In the genomic region with DNA sequence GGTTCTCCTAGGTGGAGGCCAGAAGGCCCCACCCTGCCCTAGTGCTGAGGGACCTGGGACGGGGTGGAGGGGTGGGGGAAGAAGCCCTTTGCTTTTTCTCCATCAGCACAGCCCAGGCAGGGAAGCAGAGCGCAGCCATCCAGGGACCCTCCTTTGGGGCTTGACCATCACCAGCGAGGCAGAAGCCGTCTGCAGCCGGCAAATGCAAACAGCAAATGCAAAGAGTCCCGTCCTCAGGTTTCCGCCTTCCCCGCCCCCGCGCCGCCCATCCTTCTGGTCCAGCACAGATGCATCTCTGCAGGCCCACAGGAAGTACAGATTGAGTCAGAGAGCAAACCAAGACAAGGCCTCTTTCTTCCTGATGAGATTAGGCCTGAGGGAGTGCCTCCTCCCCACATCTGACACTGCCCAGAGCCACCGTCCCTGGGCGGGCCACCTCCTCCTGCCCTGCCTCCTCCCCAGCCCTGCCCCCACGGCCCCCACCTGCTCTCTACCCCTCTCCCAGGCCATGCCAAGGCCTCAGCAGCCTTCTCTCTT, we compare ENCODE assay signal across 1 cellular context.
TF ChIP-seq lines count a peak whose summit lies in the region.

No MANE protein-coding gene starts in this region.

TF ChIP-seq in HepG2, 621 proteins besides CTCF, POLR2A, EP300 and RAD21 (continued from another document and continues in another):
- TF ChIP-seq, protein P1, sequence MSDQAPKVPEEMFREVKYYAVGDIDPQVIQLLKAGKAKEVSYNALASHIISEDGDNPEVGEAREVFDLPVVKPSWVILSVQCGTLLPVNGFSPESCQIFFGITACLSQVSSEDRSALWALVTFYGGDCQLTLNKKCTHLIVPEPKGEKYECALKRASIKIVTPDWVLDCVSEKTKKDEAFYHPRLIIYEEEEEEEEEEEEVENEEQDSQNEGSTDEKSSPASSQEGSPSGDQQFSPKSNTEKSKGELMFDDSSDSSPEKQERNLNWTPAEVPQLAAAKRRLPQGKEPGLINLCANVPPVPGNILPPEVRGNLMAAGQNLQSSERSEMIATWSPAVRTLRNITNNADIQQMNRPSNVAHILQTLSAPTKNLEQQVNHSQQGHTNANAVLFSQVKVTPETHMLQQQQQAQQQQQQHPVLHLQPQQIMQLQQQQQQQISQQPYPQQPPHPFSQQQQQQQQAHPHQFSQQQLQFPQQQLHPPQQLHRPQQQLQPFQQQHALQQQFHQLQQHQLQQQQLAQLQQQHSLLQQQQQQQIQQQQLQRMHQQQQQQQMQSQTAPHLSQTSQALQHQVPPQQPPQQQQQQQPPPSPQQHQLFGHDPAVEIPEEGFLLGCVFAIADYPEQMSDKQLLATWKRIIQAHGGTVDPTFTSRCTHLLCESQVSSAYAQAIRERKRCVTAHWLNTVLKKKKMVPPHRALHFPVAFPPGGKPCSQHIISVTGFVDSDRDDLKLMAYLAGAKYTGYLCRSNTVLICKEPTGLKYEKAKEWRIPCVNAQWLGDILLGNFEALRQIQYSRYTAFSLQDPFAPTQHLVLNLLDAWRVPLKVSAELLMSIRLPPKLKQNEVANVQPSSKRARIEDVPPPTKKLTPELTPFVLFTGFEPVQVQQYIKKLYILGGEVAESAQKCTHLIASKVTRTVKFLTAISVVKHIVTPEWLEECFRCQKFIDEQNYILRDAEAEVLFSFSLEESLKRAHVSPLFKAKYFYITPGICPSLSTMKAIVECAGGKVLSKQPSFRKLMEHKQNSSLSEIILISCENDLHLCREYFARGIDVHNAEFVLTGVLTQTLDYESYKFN (CRISPR knock-in tag; conservative IDR thresholded peaks at IDR 0.05), result peak; percentile 51; the same call in 1 of the 2 replicates
- TF ChIP-seq HHEX (CRISPR knock-in tag; IDR thresholded peaks at IDR 0.05) (no peak), ELF3 (CRISPR knock-in tag; IDR thresholded peaks at IDR 0.05) (peak; percentile 87), ZNF263 (CRISPR knock-in tag; IDR thresholded peaks at IDR 0.05) (peak; percentile 78; the same call in 1 of the 2 replicates), GATAD2A (CRISPR knock-in tag; IDR thresholded peaks at IDR 0.05) (peak; percentile 60), GFI1 (CRISPR knock-in tag; IDR thresholded peaks at IDR 0.05; ENCODE audit: borderline replicate concordance) (peak; percentile 89), FOSL2 (CRISPR knock-in tag; IDR thresholded peaks at IDR 0.05) (peak; percentile 59), GABPB1 (CRISPR knock-in tag; IDR thresholded peaks at IDR 0.05) (peak; percentile 61), ZBTB8A (CRISPR knock-in tag; IDR thresholded peaks at IDR 0.05; ENCODE audit: borderline replicate concordance, low read depth) (no peak), PRPF4 (IDR thresholded peaks at IDR 0.05; ENCODE audit: low read depth, low read length, poor library complexity, severe bottlenecking) (peak; percentile 84), HDAC1 (CRISPR knock-in tag; IDR thresholded peaks at IDR 0.05) (peak; percentile 66), CEBPG (CRISPR knock-in tag; IDR thresholded peaks at IDR 0.05) (peak; percentile 52), ZNF839 (CRISPR knock-in tag; IDR thresholded peaks at IDR 0.05; ENCODE audit: borderline replicate concordance) (no peak), HOXA9 (CRISPR knock-in tag; IDR thresholded peaks at IDR 0.05; ENCODE audit: borderline replicate concordance) (no peak), FOXA3 (CRISPR knock-in tag; IDR thresholded peaks at IDR 0.05) (0 out of 2 replicates have a peak, but pooled peaks have one; percentile 17), RCOR2 (CRISPR knock-in tag; IDR thresholded peaks at IDR 0.05) (peak; percentile 47; the same call in 1 of the 2 replicates), HNRNPLL (IDR thresholded peaks at IDR 0.05; ENCODE audit: low read depth, low read length, poor library complexity, severe bottlenecking) (peak; percentile 23), ZFY (CRISPR knock-in tag; IDR thresholded peaks at IDR 0.05) (peak; percentile 80), SOX13 (IDR thresholded peaks at IDR 0.05) (no peak), SOX13 (CRISPR knock-in tag; conservative IDR thresholded peaks at IDR 0.05 in 1 of 2, IDR thresholded peaks at IDR 0.05 in 1 of 2) (peak in 1 of 2 experiments; percentile 47; a peak in 1 of 4 replicates), YEATS4 (CRISPR knock-in tag; IDR thresholded peaks at IDR 0.05; ENCODE audit: borderline replicate concordance) (no peak), TRIM24 (CRISPR knock-in tag; IDR thresholded peaks at IDR 0.05) (no peak), ZFX (CRISPR knock-in tag; IDR thresholded peaks at IDR 0.05; ENCODE audit: low read depth) (peak; percentile 84), SOX5 (CRISPR knock-in tag; IDR thresholded peaks at IDR 0.05; ENCODE audit: borderline replicate concordance) (peak; percentile 27; the same call in 1 of the 2 replicates), TBX2 (CRISPR knock-in tag; IDR thresholded peaks at IDR 0.05; ENCODE audit: borderline replicate concordance) (peak; percentile 22; the same call in 1 of the 2 replicates), ELF1 (CRISPR knock-in tag; IDR thresholded peaks at IDR 0.05) (peak; percentile 40), KLF16 (CRISPR knock-in tag; IDR thresholded peaks at IDR 0.05) (peak in 1 of 2 experiments; percentile 34; a peak in 1 of 4 replicates), TEAD3 (CRISPR knock-in tag; optimal IDR thresholded peaks at IDR 0.05; ENCODE audit: borderline replicate concordance) (peak; percentile 12), RBM39 (IDR thresholded peaks at IDR 0.05; ENCODE audit: low read depth, low read length, poor library complexity, severe bottlenecking) (peak; percentile 35), NCOA2 (CRISPR knock-in tag; IDR thresholded peaks at IDR 0.05) (peak; percentile 39; the same call in 1 of the 2 replicates), PHF21A (CRISPR knock-in tag; IDR thresholded peaks at IDR 0.05) (peak; percentile 56; the same call in 1 of the 2 replicates), SAP130 (CRISPR knock-in tag; IDR thresholded peaks at IDR 0.05; ENCODE audit: low read depth) (peak; percentile 62; the same call in 1 of the 2 replicates)
- TF ChIP-seq, protein P2, sequence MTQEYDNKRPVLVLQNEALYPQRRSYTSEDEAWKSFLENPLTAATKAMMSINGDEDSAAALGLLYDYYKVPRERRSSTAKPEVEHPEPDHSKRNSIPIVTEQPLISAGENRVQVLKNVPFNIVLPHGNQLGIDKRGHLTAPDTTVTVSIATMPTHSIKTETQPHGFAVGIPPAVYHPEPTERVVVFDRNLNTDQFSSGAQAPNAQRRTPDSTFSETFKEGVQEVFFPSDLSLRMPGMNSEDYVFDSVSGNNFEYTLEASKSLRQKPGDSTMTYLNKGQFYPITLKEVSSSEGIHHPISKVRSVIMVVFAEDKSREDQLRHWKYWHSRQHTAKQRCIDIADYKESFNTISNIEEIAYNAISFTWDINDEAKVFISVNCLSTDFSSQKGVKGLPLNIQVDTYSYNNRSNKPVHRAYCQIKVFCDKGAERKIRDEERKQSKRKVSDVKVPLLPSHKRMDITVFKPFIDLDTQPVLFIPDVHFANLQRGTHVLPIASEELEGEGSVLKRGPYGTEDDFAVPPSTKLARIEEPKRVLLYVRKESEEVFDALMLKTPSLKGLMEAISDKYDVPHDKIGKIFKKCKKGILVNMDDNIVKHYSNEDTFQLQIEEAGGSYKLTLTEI (CRISPR knock-in tag; conservative IDR thresholded peaks at IDR 0.05), result no peak
- TF ChIP-seq, protein P3, sequence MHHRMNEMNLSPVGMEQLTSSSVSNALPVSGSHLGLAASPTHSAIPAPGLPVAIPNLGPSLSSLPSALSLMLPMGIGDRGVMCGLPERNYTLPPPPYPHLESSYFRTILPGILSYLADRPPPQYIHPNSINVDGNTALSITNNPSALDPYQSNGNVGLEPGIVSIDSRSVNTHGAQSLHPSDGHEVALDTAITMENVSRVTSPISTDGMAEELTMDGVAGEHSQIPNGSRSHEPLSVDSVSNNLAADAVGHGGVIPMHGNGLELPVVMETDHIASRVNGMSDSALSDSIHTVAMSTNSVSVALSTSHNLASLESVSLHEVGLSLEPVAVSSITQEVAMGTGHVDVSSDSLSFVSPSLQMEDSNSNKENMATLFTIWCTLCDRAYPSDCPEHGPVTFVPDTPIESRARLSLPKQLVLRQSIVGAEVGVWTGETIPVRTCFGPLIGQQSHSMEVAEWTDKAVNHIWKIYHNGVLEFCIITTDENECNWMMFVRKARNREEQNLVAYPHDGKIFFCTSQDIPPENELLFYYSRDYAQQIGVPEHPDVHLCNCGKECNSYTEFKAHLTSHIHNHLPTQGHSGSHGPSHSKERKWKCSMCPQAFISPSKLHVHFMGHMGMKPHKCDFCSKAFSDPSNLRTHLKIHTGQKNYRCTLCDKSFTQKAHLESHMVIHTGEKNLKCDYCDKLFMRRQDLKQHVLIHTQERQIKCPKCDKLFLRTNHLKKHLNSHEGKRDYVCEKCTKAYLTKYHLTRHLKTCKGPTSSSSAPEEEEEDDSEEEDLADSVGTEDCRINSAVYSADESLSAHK (CRISPR knock-in tag; IDR thresholded peaks at IDR 0.05; ENCODE audit: borderline replicate concordance), result no peak
- TF ChIP-seq, protein P4, sequence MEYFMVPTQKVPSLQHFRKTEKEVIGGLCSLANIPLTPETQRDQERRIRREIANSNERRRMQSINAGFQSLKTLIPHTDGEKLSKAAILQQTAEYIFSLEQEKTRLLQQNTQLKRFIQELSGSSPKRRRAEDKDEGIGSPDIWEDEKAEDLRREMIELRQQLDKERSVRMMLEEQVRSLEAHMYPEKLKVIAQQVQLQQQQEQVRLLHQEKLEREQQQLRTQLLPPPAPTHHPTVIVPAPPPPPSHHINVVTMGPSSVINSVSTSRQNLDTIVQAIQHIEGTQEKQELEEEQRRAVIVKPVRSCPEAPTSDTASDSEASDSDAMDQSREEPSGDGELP (IDR thresholded peaks at IDR 0.05; ENCODE audit: borderline replicate concordance, low read depth), result peak; percentile 11; the same call in 1 of the 2 replicates
- TF ChIP-seq, protein P5, sequence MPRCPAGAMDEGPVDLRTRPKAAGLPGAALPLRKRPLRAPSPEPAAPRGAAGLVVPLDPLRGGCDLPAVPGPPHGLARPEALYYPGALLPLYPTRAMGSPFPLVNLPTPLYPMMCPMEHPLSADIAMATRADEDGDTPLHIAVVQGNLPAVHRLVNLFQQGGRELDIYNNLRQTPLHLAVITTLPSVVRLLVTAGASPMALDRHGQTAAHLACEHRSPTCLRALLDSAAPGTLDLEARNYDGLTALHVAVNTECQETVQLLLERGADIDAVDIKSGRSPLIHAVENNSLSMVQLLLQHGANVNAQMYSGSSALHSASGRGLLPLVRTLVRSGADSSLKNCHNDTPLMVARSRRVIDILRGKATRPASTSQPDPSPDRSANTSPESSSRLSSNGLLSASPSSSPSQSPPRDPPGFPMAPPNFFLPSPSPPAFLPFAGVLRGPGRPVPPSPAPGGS (CRISPR knock-in tag; IDR thresholded peaks at IDR 0.05), result no peak
- TF ChIP-seq, protein P6, sequence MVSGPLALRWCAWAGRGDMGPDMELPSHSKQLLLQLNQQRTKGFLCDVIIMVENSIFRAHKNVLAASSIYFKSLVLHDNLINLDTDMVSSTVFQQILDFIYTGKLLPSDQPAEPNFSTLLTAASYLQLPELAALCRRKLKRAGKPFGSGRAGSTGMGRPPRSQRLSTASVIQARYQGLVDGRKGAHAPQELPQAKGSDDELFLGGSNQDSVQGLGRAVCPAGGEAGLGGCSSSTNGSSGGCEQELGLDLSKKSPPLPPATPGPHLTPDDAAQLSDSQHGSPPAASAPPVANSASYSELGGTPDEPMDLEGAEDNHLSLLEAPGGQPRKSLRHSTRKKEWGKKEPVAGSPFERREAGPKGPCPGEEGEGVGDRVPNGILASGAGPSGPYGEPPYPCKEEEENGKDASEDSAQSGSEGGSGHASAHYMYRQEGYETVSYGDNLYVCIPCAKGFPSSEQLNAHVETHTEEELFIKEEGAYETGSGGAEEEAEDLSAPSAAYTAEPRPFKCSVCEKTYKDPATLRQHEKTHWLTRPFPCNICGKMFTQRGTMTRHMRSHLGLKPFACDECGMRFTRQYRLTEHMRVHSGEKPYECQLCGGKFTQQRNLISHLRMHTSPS (CRISPR knock-in tag; IDR thresholded peaks at IDR 0.05; ENCODE audit: low read depth), result 0 out of 2 replicates have a peak, but pooled peaks have one; percentile 42
- TF ChIP-seq, protein P7, sequence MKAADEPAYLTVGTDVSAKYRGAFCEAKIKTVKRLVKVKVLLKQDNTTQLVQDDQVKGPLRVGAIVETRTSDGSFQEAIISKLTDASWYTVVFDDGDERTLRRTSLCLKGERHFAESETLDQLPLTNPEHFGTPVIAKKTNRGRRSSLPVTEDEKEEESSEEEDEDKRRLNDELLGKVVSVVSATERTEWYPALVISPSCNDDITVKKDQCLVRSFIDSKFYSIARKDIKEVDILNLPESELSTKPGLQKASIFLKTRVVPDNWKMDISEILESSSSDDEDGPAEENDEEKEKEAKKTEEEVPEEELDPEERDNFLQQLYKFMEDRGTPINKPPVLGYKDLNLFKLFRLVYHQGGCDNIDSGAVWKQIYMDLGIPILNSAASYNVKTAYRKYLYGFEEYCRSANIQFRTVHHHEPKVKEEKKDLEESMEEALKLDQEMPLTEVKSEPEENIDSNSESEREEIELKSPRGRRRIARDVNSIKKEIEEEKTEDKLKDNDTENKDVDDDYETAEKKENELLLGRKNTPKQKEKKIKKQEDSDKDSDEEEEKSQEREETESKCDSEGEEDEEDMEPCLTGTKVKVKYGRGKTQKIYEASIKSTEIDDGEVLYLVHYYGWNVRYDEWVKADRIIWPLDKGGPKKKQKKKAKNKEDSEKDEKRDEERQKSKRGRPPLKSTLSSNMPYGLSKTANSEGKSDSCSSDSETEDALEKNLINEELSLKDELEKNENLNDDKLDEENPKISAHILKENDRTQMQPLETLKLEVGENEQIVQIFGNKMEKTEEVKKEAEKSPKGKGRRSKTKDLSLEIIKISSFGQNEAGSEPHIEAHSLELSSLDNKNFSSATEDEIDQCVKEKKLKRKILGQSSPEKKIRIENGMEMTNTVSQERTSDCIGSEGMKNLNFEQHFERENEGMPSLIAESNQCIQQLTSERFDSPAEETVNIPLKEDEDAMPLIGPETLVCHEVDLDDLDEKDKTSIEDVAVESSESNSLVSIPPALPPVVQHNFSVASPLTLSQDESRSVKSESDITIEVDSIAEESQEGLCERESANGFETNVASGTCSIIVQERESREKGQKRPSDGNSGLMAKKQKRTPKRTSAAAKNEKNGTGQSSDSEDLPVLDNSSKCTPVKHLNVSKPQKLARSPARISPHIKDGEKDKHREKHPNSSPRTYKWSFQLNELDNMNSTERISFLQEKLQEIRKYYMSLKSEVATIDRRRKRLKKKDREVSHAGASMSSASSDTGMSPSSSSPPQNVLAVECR (CRISPR knock-in tag; IDR thresholded peaks at IDR 0.05; ENCODE audit: borderline replicate concordance), result peak; percentile 17; the same call in 1 of the 2 replicates
